In the genomic region with DNA sequence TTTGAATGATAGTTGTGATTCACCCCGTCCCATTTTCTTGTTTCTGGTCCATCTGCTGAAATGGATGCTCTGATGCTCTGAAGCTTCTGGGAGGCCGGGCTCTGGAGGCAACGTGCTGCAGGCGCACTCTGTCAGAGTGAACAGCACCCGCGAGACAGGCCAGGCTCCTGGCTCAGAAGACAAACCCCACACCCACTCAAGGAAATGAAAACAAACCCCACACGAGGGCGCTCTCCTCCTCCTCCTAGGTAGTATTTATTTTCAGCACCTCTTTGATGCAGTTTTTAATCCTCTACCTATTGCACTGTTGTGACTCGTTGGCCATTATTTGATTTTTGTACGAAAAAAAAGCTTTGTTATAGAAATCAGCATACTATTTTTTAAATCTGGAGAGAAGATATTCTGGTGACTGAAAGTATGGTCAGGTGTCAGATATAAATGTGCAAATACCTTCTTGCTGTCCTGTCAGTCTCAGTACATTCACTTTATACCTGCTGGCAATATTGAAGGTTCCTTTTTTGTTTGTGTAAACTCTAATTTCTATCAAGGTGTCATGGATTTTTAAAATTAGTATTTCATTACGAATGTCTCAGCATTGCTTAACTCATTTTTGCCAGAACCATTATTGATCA, we compare ENCODE assay signal across 8 cellular contexts. TPM values are rescaled to one million over a fixed set of nuclear protein-coding genes. Genes with fewer than 3 reads are reported as not detected.
DNase-seq lines count a peak whose midpoint lies in the region; ATAC-seq, FAIRE-seq and TF ChIP-seq lines count a peak whose summit lies in the region.

No MANE protein-coding gene starts in this region.

- TF ChIP-seq CTCF in AG09309 (IDR thresholded peaks at IDR 0.05; ENCODE audit: control insufficient read depth, insufficient read depth, low read depth, low read length, missing control alignments) (peak; percentile 41), mesothelial cell of epicardium (IDR thresholded peaks at IDR 0.05; ENCODE audit: unreplicated experiment) (no peak)

- no peak overlapping the region for H3K27ac Mint-ChIP-seq in mesothelial cell of epicardium

- H3K27me3 Mint-ChIP-seq in mesothelial cell of epicardium (ENCODE audit: low read depth), result peaks cover 18% of the 10 kb centered on the region

- H3K27ac ChIP-seq in aorta (ENCODE audit: low read depth in 1 of 2, low read length in 2 of 2), result no peak overlapping the region

- H3K4me1 ChIP-seq in aorta (ENCODE audit: control insufficient read depth in 1 of 2, insufficient read depth in 2 of 2, low read length in 2 of 2), result no peaks in the 10 kb centered on the region

- H3K4me3 Mint-ChIP-seq in mesothelial cell of epicardium, result no peak overlapping the region

- no peaks in the 10 kb centered on the region for H3K9me3 ChIP-seq in aorta (ENCODE audit: control insufficient read depth, low read length)

- H3K4me3 ChIP-seq in AG09309 (ENCODE audit: control insufficient read depth, low read depth, low read length) (no peak overlapping the region), aorta (ENCODE audit: low read length in 2 of 2) (no peak overlapping the region)

- no peaks in the 10 kb centered on the region for H3K27me3 ChIP-seq in aorta (ENCODE audit: control insufficient read depth in 1 of 2, insufficient read depth in 2 of 2, low read length in 1 of 2)

- H3K4me1 Mint-ChIP-seq in mesothelial cell of epicardium, result peaks cover 12% of the 10 kb centered on the region

- no peak for DNase-seq in AG09309 (ENCODE audit: low read depth)
- DNase-seq in RCC 7860 (ENCODE audit: low spot score), result peak; percentile 16
- DNase-seq in activated T-helper 9 cell treated with anti-CD3 and anti-CD28 coated beads, Interleukin-2, amount 50 U/mL, for 16 hours (ENCODE audit: low read depth), result peak; percentile 39
- peak; percentile 35 for DNase-seq in glomerular visceral epithelial cell (ENCODE audit: extremely low spot score)
- peak; percentile 74 for DNase-seq in sciatic nerve (ENCODE audit: low spot score)
- no peak for DNase-seq in aorta
- DNase-seq in mesothelial cell of epicardium (ENCODE audit: low spot score in 2 of 2, unreplicated experiment in 2 of 2), result no peak

- 46 to 49% methylated on average over 11 of the region's 11 CpGs for WGBS in aorta, 2 donors

- H3K9me3 Mint-ChIP-seq in mesothelial cell of epicardium, result peaks cover 22% of the 10 kb centered on the region

- no peak for FAIRE-seq in RCC 7860 (lab: Jason Lieb, UNC)

- H3K36me3 ChIP-seq in aorta (ENCODE audit: control insufficient read depth in 1 of 2, insufficient read depth in 2 of 2, low read length in 1 of 2), result no peaks in the 10 kb centered on the region

- no peaks in the 10 kb centered on the region for H3K36me3 Mint-ChIP-seq in mesothelial cell of epicardium

- intact Hi-C loops in sciatic nerve (cut with DNase I), result loop anchor here (10.0 kb wide), 1 partner anchor 547 kb away; no protein-coding TSS in a partner anchor
- intact Hi-C loops in aorta (cut with DNase I), result loop anchor here in 1 of 2 donors (10.0 kb wide), 1 partner anchor 137 kb away; the partner anchor contains the start of gene PDCL3

- ATAC-seq in GM21529 (IDR thresholded peaks at IDR 0.05; ENCODE audit: unreplicated experiment) (peak; percentile 48), sciatic nerve (peak; percentile 55), aorta (ENCODE audit: low FRiP score) (no peak)

RNA-seq across cellular contexts. Expression of gene CHST10, which starts 10.3 kb away (rescaled TPM):
- total RNA-seq in sciatic nerve (12.5 TPM), aorta (1 to 10 TPM; 6.0 to 6.7 TPM), mesothelial cell of epicardium (25.1 to 27.8 TPM (median 25.8 TPM) in 3 replicates)
- 1 to 10 TPM; 2.1 to 3.9 TPM for polyA plus RNA-seq in aorta

RNA-seq across cellular contexts. Expression of gene NMS, which starts 42.5 kb away (rescaled TPM):
- total RNA-seq in sciatic nerve, result not detected
- not detected for total RNA-seq in aorta
- polyA plus RNA-seq in aorta, result not detected
- not detected in 3 replicates for total RNA-seq in mesothelial cell of epicardium

Comparison
In these comparisons a context has a peak if more than half of its experiments do, and no peak if none do; other contexts are left out.
1. DNase-seq: peak in RCC 7860 (single experiment), activated T-helper 9 cell treated with anti-CD3 and anti-CD28 coated beads, Interleukin-2, amount 50 U/mL, for 16 hours (single experiment), glomerular visceral epithelial cell (single experiment) and sciatic nerve (single experiment); none in AG09309 (single experiment), aorta (0 of 2) and mesothelial cell of epicardium (0 of 2).